In genomic region chr15:42373274-42373673, GRCh38 we compare ENCODE assay signal across 15 cellular contexts.
"Had no signal": no experiment of that assay in that cellular context is flagged by ENCODE, and none has a peak within 500 bp of the region (broad histone marks: within the 10 kb centered on the region; RNA-seq: fewer than 3 reads in every experiment).

No MANE protein-coding gene starts in this region.

- H3K9me3 ChIP-seq: ascending aorta, gastroesophageal sphincter, neutrophil, suprapubic skin had no signal

- DNase-seq: activated CD4-positive, alpha-beta memory T cell treated with anti-CD3 and anti-CD28 coated beads for 36 hours; activated CD4-positive, alpha-beta T cell treated with anti-CD3 and anti-CD28 coated beads for 1 hour; activated CD8-positive, alpha-beta memory T cell treated with anti-CD3 and anti-CD28 coated beads, Interleukin-2, amount 50 U/mL, for 4 hours; effector CD4-positive, alpha-beta T cell; hippocampal formation; naive B cell; stimulated activated CD4-positive, alpha-beta T cell treated with anti-CD3 and anti-CD28 coated beads, Interleukin-4, amount 100 ng/mL, for 1 hour; stimulated activated CD8-positive, alpha-beta memory T cell treated with anti-CD3 and anti-CD28 coated beads, Interleukin-4, amount 100 ng/mL, for 48 hours; stimulated activated naive CD8-positive, alpha-beta T cell treated with anti-CD3 and anti-CD28 coated beads, Interleukin-15, Interleukin-2, amounts not matched to agents 100 U/mL and 50 U/mL, for 24 hours had no signal

- ATAC-seq: gastroesophageal sphincter; sciatic nerve; stimulated activated naive CD8-positive, alpha-beta T cell treated with anti-CD3 and anti-CD28 coated beads, Interleukin-15, Interleukin-2, amounts not matched to agents 100 U/mL and 50 U/mL, for 24 hours had no signal

- H3K36me3 ChIP-seq: ascending aorta, gastroesophageal sphincter, neutrophil, suprapubic skin had no signal

- H3K4me1 ChIP-seq: ascending aorta, gastroesophageal sphincter, suprapubic skin had no signal

- H3K27ac ChIP-seq: ascending aorta, gastroesophageal sphincter, neutrophil, suprapubic skin had no signal

- H3K27me3 ChIP-seq: ascending aorta, gastroesophageal sphincter, neutrophil, suprapubic skin had no signal

- H3K4me3 ChIP-seq: ascending aorta, gastroesophageal sphincter, lung, suprapubic skin had no signal
